In the genomic region with DNA sequence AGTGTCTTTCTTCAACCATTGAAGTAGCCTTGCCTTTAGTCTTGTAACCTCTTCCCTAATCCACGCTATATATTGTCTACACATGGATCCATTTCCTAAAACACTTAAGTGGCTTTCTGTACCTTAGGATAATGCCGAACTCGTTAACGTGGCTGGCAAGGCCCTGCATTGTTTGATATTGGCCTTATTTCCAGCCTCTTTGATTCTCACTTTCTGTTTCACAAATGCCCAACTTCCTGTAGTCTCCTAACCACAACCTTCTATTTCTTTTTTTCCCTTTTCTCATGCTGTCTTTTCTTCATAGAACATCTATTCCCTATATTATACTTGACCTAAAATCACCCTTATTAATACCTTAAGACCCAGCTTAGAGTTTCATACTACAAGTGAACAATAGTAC, we compare ENCODE assay signal across 12 cellular contexts.
DNase-seq lines count a peak whose midpoint lies in the region; ATAC-seq, FAIRE-seq and TF ChIP-seq lines count a peak whose summit lies in the region.
"Had no signal": no experiment of that assay in that cellular context is flagged by ENCODE, and none has a peak within 500 bp of the region (broad histone marks: within the 10 kb centered on the region; RNA-seq: fewer than 3 reads in every experiment).

No MANE protein-coding gene starts in this region.

- whole genome bisulfite sequencing in H1 (ENCODE audit: extremely low coverage in 1 of 2, insufficient coverage in 1 of 2, insufficient read length in 1 of 2, insufficient replicate concordance in 2 of 2, low coverage in 1 of 2, low lambda C conversion rate in 2 of 2, missing lambda C conversion rate in 1 of 2), 2 experiments, result 96% methylated on average over 4 of the region's 4 CpGs; no CpG with 5 or more reads in 1 of the 2 experiments

- H2BK20ac ChIP-seq in H1 (ENCODE audit: low read length), result no peak overlapping the region

- H3K27me3 ChIP-seq in H1 (replicated peaks in 1 of 4; ENCODE audit: control insufficient read depth in 3 of 4, extremely low read depth in 1 of 4, insufficient read depth in 3 of 4, low read length in 3 of 4), result no peaks in the 10 kb centered on the region

- ATAC-seq in GM18508 (IDR thresholded peaks at IDR 0.05; ENCODE audit: insufficient read depth, unreplicated experiment) (peak; percentile 69), GM21447 (IDR thresholded peaks at IDR 0.05; ENCODE audit: unreplicated experiment) (peak; percentile 75), GM21360 (IDR thresholded peaks at IDR 0.05; ENCODE audit: unreplicated experiment) (no peak), T-cell (replicated peaks in 1 of 4) (no peak)

- H3K36me3 Mint-ChIP-seq in IgD-negative memory B cell (no peaks in the 10 kb centered on the region), MCF 10A (ENCODE audit: insufficient read depth, unreplicated experiment) (no peaks in the 10 kb centered on the region), T-cell (no peaks in the 10 kb centered on the region)

- no peak for FAIRE-seq in H1 (lab: Jason Lieb, UNC)

- peak overlapping the region; percentile 86 for H4K91ac ChIP-seq in H1 (replicated peaks; ENCODE audit: insufficient read length, low read length)

- H2BK120ac ChIP-seq in H1 (replicated peaks; ENCODE audit: low read depth, low read length), result peak overlapping the region; percentile 50

- intact Hi-C loops in MCF 10A (cut with micrococcal nuclease), result no loop called here

- no TSS peak for BruUV-seq in MCF 10A (replicated peaks; lab: Mats Ljungman, UMichigan)

- CTCF ChIA-PET in H1 (lab: Charles Lee; ENCODE audit: partially characterized antibody), result no interaction called here
- CTCF ChIA-PET in MCF 10A (lab: Yijun Ruan, JAX), result no interaction called here
- CTCF ChIA-PET in RWPE1 (lab: Yijun Ruan, JAX), result no interaction called here
- CTCF ChIA-PET in T-cell (lab: Charles Lee), result interaction anchor here in 1 of 2 donors (0.5 kb wide), 1 partner anchor 440 kb away, joined by 3 read pairs; no protein-coding TSS in a partner anchor

- no peaks in the 10 kb centered on the region for H3K23me2 ChIP-seq in H1 (ENCODE audit: low read depth, low read length)

- no peak overlapping the region for H3K4ac ChIP-seq in H1 (replicated peaks; ENCODE audit: insufficient read length, low read depth, low read length)

- H4K5ac ChIP-seq in H1 (ENCODE audit: insufficient read length, low read depth, low read length), result no peak overlapping the region

- peak overlapping the region in 3 of 4 donors; percentile 71 to 88 (median 74) for H3K4me3 Mint-ChIP-seq in IgD-negative memory B cell
- no peak overlapping the region for H3K4me3 Mint-ChIP-seq in MCF 10A (ENCODE audit: unreplicated experiment)
- peak overlapping the region in 1 of 3 donors; percentile 6 for H3K4me3 Mint-ChIP-seq in T-cell

- H3K4me1 Mint-ChIP-seq in IgD-negative memory B cell (peaks cover 34 to 46% (median 41%) of the 10 kb centered on the region in 3 donors), MCF 10A (ENCODE audit: insufficient read depth, unreplicated experiment) (peaks cover 23% of the 10 kb centered on the region), T-cell (peaks cover 6 to 7% (median 7%) of the 10 kb centered on the region in 3 donors)

- POLR2A ChIA-PET in H1 (lab: Charles Lee; ENCODE audit: partially characterized antibody) (no interaction called here), MCF 10A (lab: Yijun Ruan, JAX) (interaction anchor here (1.7 kb wide), 1 partner anchor 14 kb away, joined by 4 read pairs; no protein-coding TSS in a partner anchor), RWPE1 (lab: Yijun Ruan, JAX; ENCODE audit: low non-redundant PET) (no interaction called here), T-cell (lab: Charles Lee) (no interaction called here)

- no peak overlapping the region for H2AK5ac ChIP-seq in H1 (ENCODE audit: low read depth, low read length)

- H2BK5ac ChIP-seq in H1 (ENCODE audit: low read depth, low read length), result peak overlapping the region; percentile 67; the same call in 1 of the 2 replicates

- no peak overlapping the region for H3K18ac ChIP-seq in H1 (ENCODE audit: extremely low read depth, low read length)

- H3K56ac ChIP-seq in H1 (replicated peaks; ENCODE audit: insufficient read length, low read depth, low read length), result no peak overlapping the region

- no peak overlapping the region; the same call in 1 of the 2 replicates for H2BK12ac ChIP-seq in H1 (ENCODE audit: low read depth, low read length)

- H3K79me1 ChIP-seq in H1 (ENCODE audit: low read depth, low read length), result no peaks in the 10 kb centered on the region

- no peak for TF ChIP-seq POLR2A in H1 (IDR thresholded peaks at IDR 0.05; ENCODE audit: control extremely low read depth in 1 of 2, low read depth in 2 of 2, low read length in 2 of 2)

- no peaks in the 10 kb centered on the region for H3K9me3 ChIP-seq in H1 (ENCODE audit: insufficient read depth in 2 of 2, low read depth in 1 of 2, low read length in 1 of 2)

- H3K4me2 ChIP-seq in H1 (ENCODE audit: insufficient read depth in 1 of 2, low read depth in 2 of 2, low read length in 2 of 2), result no peak overlapping the region

- DNase-seq in H1 (ENCODE audit: low read depth in 1 of 2, low spot score in 2 of 2) (no peak), MCF 10A (ENCODE audit: unreplicated experiment) (no peak), RWPE1 (ENCODE audit: low spot score) (no peak), T-cell (no peak)
- DNase-seq: activated CD8-positive, alpha-beta memory T cell treated with anti-CD3 and anti-CD28 coated beads for 24 hours; nucleus accumbens; stimulated activated CD4-positive, alpha-beta T cell treated with anti-CD3 and anti-CD28 coated beads, Interleukin-15, amount 100 ng/mL, for 24 hours had no signal

- no peak overlapping the region for H3K14ac ChIP-seq in H1 (ENCODE audit: insufficient read length)

- H3K9ac ChIP-seq in H1 (replicated peaks in 1 of 4; ENCODE audit: extremely low read depth in 1 of 4, low read depth in 3 of 4, low read length in 3 of 4), result no peak overlapping the region

- no peak overlapping the region for H3K4me3 ChIP-seq in H1 (ENCODE audit: extremely low read depth in 1 of 4, insufficient read depth in 2 of 4, low read depth in 3 of 4, low read length in 4 of 4)

- no peak overlapping the region for H2AFZ ChIP-seq in H1 (ENCODE audit: low read length)

- peaks cover 0 to 8% (median 0%) of the 10 kb centered on the region in 4 experiments; a peak in 3 of 7 replicates for H3K4me1 ChIP-seq in H1 (replicated peaks in 1 of 4; ENCODE audit: control insufficient read depth in 3 of 4, insufficient read depth in 4 of 4, low read length in 3 of 4)

- TF ChIP-seq EP300 in H1 (IDR thresholded peaks at IDR 0.05; ENCODE audit: borderline replicate concordance in 1 of 2, low read depth in 2 of 2, low read length in 2 of 2), result no peak

- H4K20me1 ChIP-seq in H1 (replicated peaks in 1 of 2; ENCODE audit: control insufficient read depth in 1 of 2, insufficient read depth in 2 of 2, low read length in 2 of 2), result no peaks in the 10 kb centered on the region

- no peaks in the 10 kb centered on the region for H3K27me3 Mint-ChIP-seq in IgD-negative memory B cell
- H3K27me3 Mint-ChIP-seq in MCF 10A (ENCODE audit: insufficient read depth, unreplicated experiment), result no peaks in the 10 kb centered on the region
- no peaks in the 10 kb centered on the region for H3K27me3 Mint-ChIP-seq in T-cell

- TF ChIP-seq CTCF in H1 (IDR thresholded peaks at IDR 0.05; ENCODE audit: control extremely low read depth in 1 of 3, insufficient read depth in 1 of 3, low read depth in 1 of 3, low read length in 3 of 3) (no peak), MCF 10A (IDR thresholded peaks at IDR 0.05; ENCODE audit: unreplicated experiment) (no peak), RWPE1 (conservative IDR thresholded peaks at IDR 0.05; ENCODE audit: low read depth) (no peak)

- no peaks in the 10 kb centered on the region for H3K36me3 ChIP-seq in H1 (ENCODE audit: control insufficient read depth in 2 of 4, insufficient read depth in 4 of 4, low read length in 3 of 4)

- peaks cover 4 to 10% (median 5%) of the 10 kb centered on the region in 3 donors for H3K9me3 Mint-ChIP-seq in IgD-negative memory B cell
- H3K9me3 Mint-ChIP-seq in MCF 10A (ENCODE audit: unreplicated experiment), result peaks cover 11% of the 10 kb centered on the region
- peaks cover 3 to 8% (median 8%) of the 10 kb centered on the region in 3 donors for H3K9me3 Mint-ChIP-seq in T-cell

- no peaks in the 10 kb centered on the region for H3K79me2 ChIP-seq in H1 (ENCODE audit: control insufficient read depth in 1 of 2, insufficient read depth in 2 of 2, low read length in 2 of 2)

- H3K27ac Mint-ChIP-seq in IgD-negative memory B cell (peak overlapping the region; percentile 1 to 95 (median 68)), MCF 10A (ENCODE audit: low read depth, unreplicated experiment) (no peak overlapping the region), T-cell (peak overlapping the region in 1 of 2 donors; percentile 56)

- no peak overlapping the region for H2BK15ac ChIP-seq in H1 (ENCODE audit: low read length)

- TF ChIP-seq RAD21 in H1 (IDR thresholded peaks at IDR 0.05 in 1 of 2, conservative IDR thresholded peaks at IDR 0.05 in 1 of 2; ENCODE audit: low read depth in 2 of 2, low read length in 2 of 2), result no peak

- H3K27ac ChIP-seq in H1 (ENCODE audit: low read depth, low read length) (no peak overlapping the region), RWPE1 (no peak overlapping the region)
- H3K27ac ChIP-seq: HL-60 had no signal

- no peak overlapping the region for H3K23ac ChIP-seq in H1 (ENCODE audit: insufficient read length)

- H4K8ac ChIP-seq in H1 (ENCODE audit: extremely low read depth, insufficient read depth, low read length), result no peak overlapping the region

TF ChIP-seq in H1, 55 proteins besides CTCF, POLR2A, EP300 and RAD21:
- TF ChIP-seq YY1 (IDR thresholded peaks at IDR 0.05; ENCODE audit: low read depth, low read length) (no peak), EZH2 (IDR thresholded peaks at IDR 0.05; ENCODE audit: low read depth, low read length, severe bottlenecking) (no peak), ZNF274 (IDR thresholded peaks at IDR 0.05; ENCODE audit: borderline replicate concordance, extremely low read depth, low read length) (no peak)

Comparison
In these comparisons a context has a peak if more than half of its experiments do, and no peak if none do; other contexts are left out.
1. ATAC-seq: peak in GM18508 (single experiment) and GM21447 (single experiment); none in GM21360 (single experiment) and T-cell (0 of 4).